Comparison of ENCODE assay signal across 12 cellular contexts in the genomic region with DNA sequence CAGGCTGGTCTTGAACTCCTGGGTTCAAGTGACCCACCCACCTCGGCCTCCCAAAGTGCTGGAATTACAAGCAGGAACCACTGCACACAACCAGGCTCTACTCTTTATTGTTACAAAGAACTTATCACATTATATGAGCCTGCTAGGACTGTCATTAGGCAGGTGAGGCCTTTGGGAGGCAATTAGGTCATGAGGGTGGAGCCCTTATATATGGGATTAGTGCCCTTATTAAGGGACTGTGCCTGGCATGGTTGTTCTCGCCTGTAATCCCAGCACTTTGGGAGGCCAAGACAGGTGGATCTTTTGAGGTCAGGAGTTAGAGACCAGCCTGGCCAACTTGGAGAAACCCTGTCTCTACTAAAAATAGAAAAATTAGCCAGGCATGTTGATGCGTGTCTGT. TPM values are rescaled to one million over a fixed set of nuclear protein-coding genes. Genes with fewer than 3 reads are reported as not detected.
"Had no signal": no experiment of that assay in that cellular context is flagged by ENCODE, and none has a peak within 500 bp of the region (broad histone marks: within the 10 kb centered on the region; RNA-seq: fewer than 3 reads in every experiment).

No MANE protein-coding gene starts in this region.

- H3K4me3 ChIP-seq: GM23248, GM23338, HAP-1 had no signal

- H3K9me3 Mint-ChIP-seq: GM23338, H9, HFFc6 had no signal

- DNase-seq: GM23248, GOT3, H7, H9, HCEC 1CT, HFFc6 had no signal

- H3K4me3 Mint-ChIP-seq: GM23338, H9, HFFc6 had no signal

- H2AFZ ChIP-seq: GM23248, GM23338 had no signal

- FAIRE-seq: H1, H54 had no signal

- H3K27ac ChIP-seq: GM23248 had no signal

- H3K36me3 ChIP-seq: HAP-1 had no signal

- H3K4me1 Mint-ChIP-seq: GM23338, H9 had no signal

- H3K9me3 ChIP-seq: HAP-1 had no signal

- H3K4me1 ChIP-seq: HAP-1 had no signal

- H3K27ac Mint-ChIP-seq: GM23338, H9, HFFc6 had no signal

- H3K4me2 ChIP-seq: GM23338 had no signal

- H3K9ac ChIP-seq: GM23248 had no signal

- ATAC-seq: GM23338, HCT116 had no signal

RNA-seq across cellular contexts. Expression of gene RAPSN, which starts 12.2 kb away (rescaled TPM):
- total RNA-seq: H4 had no signal

RNA-seq across cellular contexts. Expression of gene SPI1, which starts 58.4 kb away (rescaled TPM):
- total RNA-seq: GM23248, GM23338, H1, H4, H9, HFFc6 had no signal
